In the genomic region with DNA sequence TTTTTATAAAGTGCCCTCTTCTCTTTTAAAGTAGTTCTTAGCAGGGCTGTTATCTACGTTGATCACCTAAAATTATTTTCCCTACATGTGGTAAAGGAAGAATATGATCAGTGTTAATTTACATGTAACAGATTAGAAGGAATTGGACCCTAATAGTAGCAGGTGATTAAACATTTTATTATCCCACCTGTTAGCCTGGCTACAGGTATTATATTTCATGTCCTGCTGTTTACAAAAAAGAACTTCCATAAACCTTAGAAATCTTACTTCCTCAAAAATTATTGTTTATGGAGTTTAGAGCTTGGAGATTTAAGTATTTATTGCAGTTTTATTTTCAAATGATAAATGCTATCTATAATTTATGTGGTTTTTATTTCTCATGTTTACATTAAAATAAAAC, we compare ENCODE assay signal across 20 cellular contexts.
"Had no signal": no experiment of that assay in that cellular context is flagged by ENCODE, and none has a peak within 500 bp of the region (broad histone marks: within the 10 kb centered on the region; RNA-seq: fewer than 3 reads in every experiment).

No MANE protein-coding gene starts in this region.

- H3K9me3 ChIP-seq: SJSA1 had no signal

- FAIRE-seq: HTR-8/SVneo, RCC 7860 had no signal

- H3K27ac ChIP-seq: HL-60, SJSA1, SK-N-MC had no signal

- DNase-seq: KBM-7, MV-4-11, NCI-H1048, NCI-H1436, NCI-H187, NCI-H2029, NCI-H2081 treated with DMSO at 0.1 percent for 48 hours, NCI-H2171 treated with DMSO at 0.1 percent for 48 hours, NCI-H345, NCI-H446 treated with DMSO at 0.1 percent for 48 hours, NCI-H524, NCI-H82, Right ventricle myocardium superior, RPMI8226, SIG-M5 had no signal

- H3K4me3 ChIP-seq: SJSA1, SK-N-MC had no signal

- H3K36me3 ChIP-seq: SJSA1 had no signal

- H3K4me1 ChIP-seq: SJSA1 had no signal
